Comparison of ENCODE assay signal across 35 cellular contexts in genomic region chr16:897701-898100, GRCh38.
"Had no signal": no experiment of that assay in that cellular context is flagged by ENCODE, and none has a peak within 500 bp of the region (broad histone marks: within the 10 kb centered on the region; RNA-seq: fewer than 3 reads in every experiment).

No MANE protein-coding gene starts in this region.

- DNase-seq: activated B cell treated with CpG ODN at 0.5 μM for 24 hours; activated CD4-positive, alpha-beta memory T cell treated with anti-CD3 and anti-CD28 coated beads, Interleukin-2, amount 10 ng/mL, durations not matched to agents 7 days and 5 days; activated CD4-positive, alpha-beta T cell treated with anti-CD3 and anti-CD28 coated beads for 1 hour; activated CD4-positive, alpha-beta T cell treated with anti-CD3 and anti-CD28 coated beads for 48 hours; activated CD8-positive, alpha-beta memory T cell treated with anti-CD3 and anti-CD28 coated beads for 24 hours; activated CD8-positive, alpha-beta memory T cell treated with anti-CD3 and anti-CD28 coated beads, Interleukin-2, amount 10 ng/mL, durations not matched to agents 7 days and 5 days; activated CD8-positive, alpha-beta memory T cell treated with anti-CD3 and anti-CD28 coated beads, Interleukin-2, amount 50 U/mL, for 48 hours; activated effector memory CD4-positive, alpha-beta T cell treated with anti-CD3 and anti-CD28 coated beads, Interleukin-2, amount 50 U/mL, for 16 hours; activated naive CD4-positive, alpha-beta T cell; activated naive CD4-positive, alpha-beta T cell treated with anti-CD3 and anti-CD28 coated beads, Interleukin-2, amount 50 U/mL, for 16 hours; activated naive CD8-positive, alpha-beta T cell treated with anti-CD3 and anti-CD28 coated beads for 36 hours; activated T-cell treated with anti-CD3 and anti-CD28 coated beads, Interleukin-2, amount 50 U/mL, for 48 hours; amniotic stem cell; Kasumi-1; KG1; MG63; NCI-H1048; NCI-H1105 treated with DMSO at 0.1 percent for 48 hours; NCI-H1436; NCI-H1694; NCI-H1930; NCI-H2081 treated with DMSO at 0.1 percent for 48 hours; NCI-H226; NCI-H446 treated with DMSO at 0.1 percent for 48 hours; NCI-H524 treated with DMSO at 0.1 percent for 48 hours; NK-92 treated with Interleukin-12 subunit alpha and Interleukin-12 subunit beta, amount 100 ng/mL, for 24 hours; PC-9; SW 1271; T-helper 1 cell; T-helper 2 cell; T-helper 9 cell had no signal

- H3K4me3 ChIP-seq: MG63, PC-9 had no signal

- H3K27ac ChIP-seq: PC-9, RWPE1, VCaP had no signal

- H3K36me3 ChIP-seq: MG63 had no signal

- H3K9me3 ChIP-seq: MG63 had no signal

- H3K4me2 ChIP-seq: PC-9 had no signal

- ATAC-seq: activated CD8-positive, alpha-beta memory T cell treated with anti-CD3 and anti-CD28 coated beads, Interleukin-2, amount 10 ng/mL, durations not matched to agents 7 days and 5 days; activated T-helper 17 cell treated with anti-CD3 and anti-CD28 coated beads, Interleukin-2, amount 50 U/mL, for 72 hours; Right ventricle myocardium inferior had no signal

- H3K27me3 ChIP-seq: MG63 had no signal
